In genomic region chr16:22077700-22078313, GRCh38 we compare ENCODE assay signal across 9 cellular contexts. TPM values are rescaled to one million over a fixed set of nuclear protein-coding genes. Genes with fewer than 3 reads are reported as not detected.
A peak's percentile ranks its signal among the peaks of the same experiment; 100 is the strongest.
DNase-seq lines count a peak whose midpoint lies in the region; ATAC-seq and FAIRE-seq lines count a peak whose summit lies in the region.
"Had no signal": no experiment of that assay in that cellular context is flagged by ENCODE, and none has a peak within 500 bp of the region (broad histone marks: within the 10 kb centered on the region; RNA-seq: fewer than 3 reads in every experiment).

No MANE protein-coding gene starts in this region.

- no peak overlapping the region for H3K27ac Mint-ChIP-seq in activated T-helper 2 cell treated with anti-CD3 and anti-CD28 coated beads, Interferon-gamma antibody, Interleukin-2, Interleukin-4, amounts not matched to agents 10 μg/mL and 5 μg/mL and 100 μg/mL, durations not matched to agents 14 hours and 24 hours and 36 hours
- H3K27ac Mint-ChIP-seq: T-helper 1 cell treated with Interleukin-12 subunit alpha and Interleukin-12 subunit beta and Interleukin-4 antibody, amounts not matched to agents 30 μg/mL and 1 μg/mL, for 36 hours had no signal

- no peak overlapping the region for H3K4me3 Mint-ChIP-seq in activated T-helper 2 cell treated with anti-CD3 and anti-CD28 coated beads, Interferon-gamma antibody, Interleukin-2, Interleukin-4, amounts not matched to agents 10 μg/mL and 5 μg/mL and 100 μg/mL, durations not matched to agents 14 hours and 24 hours and 36 hours (ENCODE audit: low read depth)
- H3K4me3 Mint-ChIP-seq: T-helper 1 cell treated with Interleukin-12 subunit alpha and Interleukin-12 subunit beta and Interleukin-4 antibody, amounts not matched to agents 30 μg/mL and 1 μg/mL, for 36 hours had no signal

- in situ Hi-C loops in KBM-7 (cut with MboI; ENCODE audit: low pct_unique_long_range_greater_than_20kb, low sequenced_read_pairs) = no loop called here

- no peaks in the 10 kb centered on the region for H3K27me3 Mint-ChIP-seq in activated T-helper 2 cell treated with anti-CD3 and anti-CD28 coated beads, Interferon-gamma antibody, Interleukin-2, Interleukin-4, amounts not matched to agents 10 μg/mL and 5 μg/mL and 100 μg/mL, durations not matched to agents 14 hours and 24 hours and 36 hours (ENCODE audit: low read depth)

- no peak for ATAC-seq in HG02798 (IDR thresholded peaks at IDR 0.05; ENCODE audit: poor library complexity, unreplicated experiment)

- peak; percentile 70 for DNase-seq in D341Med (ENCODE audit: low spot score)
- DNase-seq in KBM-7 = peak; percentile 89
- peak; percentile 7 for DNase-seq in SIG-M5 (lab: John Stamatoyannopoulos, UW)
- DNase-seq in activated T-helper 2 cell treated with anti-CD3 and anti-CD28 coated beads, Interferon-gamma antibody, Interleukin-2, Interleukin-4, amounts not matched to agents 10 μg/mL and 5 μg/mL and 100 μg/mL, durations not matched to agents 14 hours and 24 hours and 36 hours (ENCODE audit: low spot score) = peak; percentile 53
- peak; percentile 10 to 32 for DNase-seq in frontal cortex (ENCODE audit: low spot score in 2 of 2)
- DNase-seq in posterior vena cava (ENCODE audit: low spot score) = peak; percentile 83
- peak; percentile 63 for DNase-seq in ureter (ENCODE audit: low spot score)

- peaks cover 3% of the 10 kb centered on the region for H3K4me1 Mint-ChIP-seq in activated T-helper 2 cell treated with anti-CD3 and anti-CD28 coated beads, Interferon-gamma antibody, Interleukin-2, Interleukin-4, amounts not matched to agents 10 μg/mL and 5 μg/mL and 100 μg/mL, durations not matched to agents 14 hours and 24 hours and 36 hours (ENCODE audit: low read depth)

- no peak for FAIRE-seq in frontal cortex (lab: Jason Lieb, UNC)

- peaks cover 6% of the 10 kb centered on the region for H3K36me3 Mint-ChIP-seq in activated T-helper 2 cell treated with anti-CD3 and anti-CD28 coated beads, Interferon-gamma antibody, Interleukin-2, Interleukin-4, amounts not matched to agents 10 μg/mL and 5 μg/mL and 100 μg/mL, durations not matched to agents 14 hours and 24 hours and 36 hours (ENCODE audit: low read depth)

- no peaks in the 10 kb centered on the region for H3K9me3 Mint-ChIP-seq in activated T-helper 2 cell treated with anti-CD3 and anti-CD28 coated beads, Interferon-gamma antibody, Interleukin-2, Interleukin-4, amounts not matched to agents 10 μg/mL and 5 μg/mL and 100 μg/mL, durations not matched to agents 14 hours and 24 hours and 36 hours
- H3K9me3 Mint-ChIP-seq: T-helper 1 cell treated with Interleukin-12 subunit alpha and Interleukin-12 subunit beta and Interleukin-4 antibody, amounts not matched to agents 30 μg/mL and 1 μg/mL, for 36 hours had no signal

- intact Hi-C loops in activated T-helper 2 cell treated with anti-CD3 and anti-CD28 coated beads, Interferon-gamma antibody, Interleukin-2, Interleukin-4, amounts not matched to agents 10 μg/mL and 5 μg/mL and 100 μg/mL, durations not matched to agents 14 hours and 24 hours and 36 hours (cut with micrococcal nuclease) = loop anchor here (1.0 kb wide), 1 partner anchor 77 kb away; the partner anchor contains the start of gene PDZD9
- intact Hi-C loops in posterior vena cava (cut with DNase I) = loop anchor here (5.0 to 10.0 kb wide), 2 partner anchors 73 to 76 kb away; partner anchors contain the start of genes PDZD9 (in 2 of the 2) and MOSMO (in 1 of the 2)

RNA-seq across cellular contexts. Expression of gene VWA3A, which starts 14.5 kb away (rescaled TPM):
- 0.07 and 0.11 TPM in 2 replicates for total RNA-seq in activated T-helper 2 cell treated with anti-CD3 and anti-CD28 coated beads, Interferon-gamma antibody, Interleukin-2, Interleukin-4, amounts not matched to agents 10 μg/mL and 5 μg/mL and 100 μg/mL, durations not matched to agents 14 hours and 24 hours and 36 hours
- 2.4 TPM for total RNA-seq in frontal cortex
- not detected for total RNA-seq in posterior vena cava
- total RNA-seq in ureter = 0.31 TPM

Comparison
In these comparisons a context has a peak if more than half of its experiments do, and no peak if none do; other contexts are left out.
1. DNase-seq: peak in every context shown above with its lines; median percentile 89 in KBM-7; 83 in posterior vena cava; 70 in D341Med; 63 in ureter; 53 in activated T-helper 2 cell treated with anti-CD3 and anti-CD28 coated beads, Interferon-gamma antibody, Interleukin-2, Interleukin-4, amounts not matched to agents 10 μg/mL and 5 μg/mL and 100 μg/mL, durations not matched to agents 14 hours and 24 hours and 36 hours; 21 in frontal cortex; 7 in SIG-M5.